Comparison of ENCODE assay signal across 8 cellular contexts in the genomic region with DNA sequence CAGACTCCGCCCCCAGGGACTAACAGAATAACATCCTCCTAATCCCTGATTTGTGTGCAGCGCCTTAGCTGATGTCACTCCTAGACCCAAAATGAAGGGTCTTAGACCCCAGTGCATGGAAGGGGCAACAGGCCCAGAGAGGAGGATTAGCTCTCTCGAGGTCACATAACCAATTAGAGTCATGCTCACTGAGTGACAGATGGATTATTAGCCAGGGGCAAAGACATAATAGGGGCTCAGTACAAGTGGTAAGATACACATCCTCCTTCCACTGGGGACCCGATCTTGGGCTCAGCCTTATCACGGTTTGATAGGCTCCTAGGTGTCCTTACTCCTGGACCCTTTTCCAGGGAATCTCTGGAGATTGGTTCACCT. TPM values are rescaled to one million over a fixed set of nuclear protein-coding genes. Genes with fewer than 3 reads are reported as not detected.
DNase-seq lines count a peak whose midpoint lies in the region; ATAC-seq lines count a peak whose summit lies in the region.

No MANE protein-coding gene starts in this region.

- H3K36me3 ChIP-seq in thymus (ENCODE audit: control insufficient read depth, insufficient read depth): no peaks in the 10 kb centered on the region

- H3K27ac ChIP-seq in layer of hippocampus (ENCODE audit: low read depth, low read length) (peak overlapping the region; percentile 99), thymus (ENCODE audit: low read depth) (no peak overlapping the region)

- no peak for DNase-seq in activated CD8-positive, alpha-beta memory T cell treated with anti-CD3 and anti-CD28 coated beads, Interleukin-2, amount 10 ng/mL, durations not matched to agents 7 days and 5 days
- DNase-seq in activated CD8-positive, alpha-beta memory T cell treated with anti-CD3 and anti-CD28 coated beads, Interleukin-2, amount 50 U/mL, for 48 hours: no peak
- DNase-seq in activated naive CD8-positive, alpha-beta T cell treated with anti-CD3 and anti-CD28 coated beads, Interleukin-2, amount 10 ng/mL, durations not matched to agents 7 days and 5 days: no peak
- DNase-seq in midbrain (lab: John Stamatoyannopoulos, UW) (no peak), NCI-H1694 (lab: John Stamatoyannopoulos, UW) (no peak)

- H3K9me3 ChIP-seq in thymus (ENCODE audit: control insufficient read depth): no peaks in the 10 kb centered on the region

- H3K4me3 Mint-ChIP-seq in activated CD8-positive, alpha-beta memory T cell treated with anti-CD3 and anti-CD28 coated beads, Interleukin-2, amount 10 ng/mL, durations not matched to agents 7 days and 5 days: peak overlapping the region; percentile 83
- peak overlapping the region; percentile 89 for H3K4me3 Mint-ChIP-seq in activated naive CD8-positive, alpha-beta T cell treated with anti-CD3 and anti-CD28 coated beads, Interleukin-2, amount 10 ng/mL, durations not matched to agents 7 days and 5 days

- peaks cover 19% of the 10 kb centered on the region for H3K27me3 Mint-ChIP-seq in activated CD8-positive, alpha-beta memory T cell treated with anti-CD3 and anti-CD28 coated beads, Interleukin-2, amount 10 ng/mL, durations not matched to agents 7 days and 5 days
- peaks cover 15% of the 10 kb centered on the region for H3K27me3 Mint-ChIP-seq in activated naive CD8-positive, alpha-beta T cell treated with anti-CD3 and anti-CD28 coated beads, Interleukin-2, amount 10 ng/mL, durations not matched to agents 7 days and 5 days

- POLR2A ChIA-PET in activated naive CD8-positive, alpha-beta T cell treated with anti-CD3 and anti-CD28 coated beads, Interleukin-2, amount 10 ng/mL, durations not matched to agents 7 days and 5 days (lab: Charles Lee): interaction anchor here (1.8 kb wide), 1 partner anchor 28 kb away, joined by 4 read pairs; a partner anchor contains a TSS

- peaks cover 7% of the 10 kb centered on the region for H3K4me1 ChIP-seq in thymus (ENCODE audit: control insufficient read depth, insufficient read depth, low read length)

- H3K36me3 Mint-ChIP-seq in activated CD8-positive, alpha-beta memory T cell treated with anti-CD3 and anti-CD28 coated beads, Interleukin-2, amount 10 ng/mL, durations not matched to agents 7 days and 5 days: no peaks in the 10 kb centered on the region
- H3K36me3 Mint-ChIP-seq in activated naive CD8-positive, alpha-beta T cell treated with anti-CD3 and anti-CD28 coated beads, Interleukin-2, amount 10 ng/mL, durations not matched to agents 7 days and 5 days: no peaks in the 10 kb centered on the region

- WGBS in thymus: 84% methylated on average over 5 of the region's 5 CpGs

- CTCF ChIA-PET in activated CD8-positive, alpha-beta memory T cell treated with anti-CD3 and anti-CD28 coated beads, Interleukin-2, amount 10 ng/mL, durations not matched to agents 7 days and 5 days (lab: Charles Lee): interaction anchor here (1.1 to 4.9 kb wide), 5 partner anchors 24 to 393 kb away, joined by 3 to 43 read pairs (median 7); no protein-coding TSS in a partner anchor

- no peak for ATAC-seq in activated CD8-positive, alpha-beta memory T cell treated with anti-CD3 and anti-CD28 coated beads, Interleukin-2, amount 10 ng/mL, durations not matched to agents 7 days and 5 days
- no peak for ATAC-seq in activated naive CD8-positive, alpha-beta T cell treated with anti-CD3 and anti-CD28 coated beads, Interleukin-2, amount 10 ng/mL, durations not matched to agents 7 days and 5 days (ENCODE audit: low read depth)
- no peak for ATAC-seq in GM21576 (IDR thresholded peaks at IDR 0.05; ENCODE audit: unreplicated experiment)

- H3K27me3 ChIP-seq in layer of hippocampus (ENCODE audit: control insufficient read depth, insufficient read depth, low read length) (no peaks in the 10 kb centered on the region), thymus (ENCODE audit: control insufficient read depth, insufficient read depth) (peaks cover 3% of the 10 kb centered on the region)

- no peaks in the 10 kb centered on the region for H3K9me3 Mint-ChIP-seq in activated CD8-positive, alpha-beta memory T cell treated with anti-CD3 and anti-CD28 coated beads, Interleukin-2, amount 10 ng/mL, durations not matched to agents 7 days and 5 days (ENCODE audit: low read depth)
- no peaks in the 10 kb centered on the region for H3K9me3 Mint-ChIP-seq in activated naive CD8-positive, alpha-beta T cell treated with anti-CD3 and anti-CD28 coated beads, Interleukin-2, amount 10 ng/mL, durations not matched to agents 7 days and 5 days

- H3K4me3 ChIP-seq in thymus (ENCODE audit: low read length): peak overlapping the region; percentile 71

- H3K27ac Mint-ChIP-seq in activated CD8-positive, alpha-beta memory T cell treated with anti-CD3 and anti-CD28 coated beads, Interleukin-2, amount 10 ng/mL, durations not matched to agents 7 days and 5 days: peak overlapping the region; percentile 79
- H3K27ac Mint-ChIP-seq in activated naive CD8-positive, alpha-beta T cell treated with anti-CD3 and anti-CD28 coated beads, Interleukin-2, amount 10 ng/mL, durations not matched to agents 7 days and 5 days: peak overlapping the region; percentile 90

- peaks cover 22% of the 10 kb centered on the region for H3K4me1 Mint-ChIP-seq in activated CD8-positive, alpha-beta memory T cell treated with anti-CD3 and anti-CD28 coated beads, Interleukin-2, amount 10 ng/mL, durations not matched to agents 7 days and 5 days
- peaks cover 18% of the 10 kb centered on the region for H3K4me1 Mint-ChIP-seq in activated naive CD8-positive, alpha-beta T cell treated with anti-CD3 and anti-CD28 coated beads, Interleukin-2, amount 10 ng/mL, durations not matched to agents 7 days and 5 days

RNA-seq across cellular contexts. Expression of a gene that starts 0.9 kb away (rescaled TPM):
- 1 to 10 TPM; 1.4 to 2.4 TPM for total RNA-seq in activated CD8-positive, alpha-beta memory T cell treated with anti-CD3 and anti-CD28 coated beads, Interleukin-2, amount 10 ng/mL, durations not matched to agents 7 days and 5 days
- 1 to 10 TPM; 2.1 TPM for total RNA-seq in activated naive CD8-positive, alpha-beta T cell treated with anti-CD3 and anti-CD28 coated beads, Interleukin-2, amount 10 ng/mL, durations not matched to agents 7 days and 5 days
- polyA plus RNA-seq in thymus: 5.7 TPM

RNA-seq across cellular contexts. Expression of a gene that starts 28.1 kb away (rescaled TPM):
- total RNA-seq in activated CD8-positive, alpha-beta memory T cell treated with anti-CD3 and anti-CD28 coated beads, Interleukin-2, amount 10 ng/mL, durations not matched to agents 7 days and 5 days: 10 to 100 TPM; 20.5 to 20.7 TPM
- total RNA-seq in activated naive CD8-positive, alpha-beta T cell treated with anti-CD3 and anti-CD28 coated beads, Interleukin-2, amount 10 ng/mL, durations not matched to agents 7 days and 5 days: 10 to 100 TPM; 17.0 to 19.1 TPM
- 15.5 TPM for polyA plus RNA-seq in thymus
